1 cellular context compared by ENCODE assay signal in genomic region chr1:212665241-212666115, GRCh38.
A peak's percentile ranks its signal among the peaks of the same experiment; 100 is the strongest.
TF ChIP-seq lines count a peak whose summit lies in the region.

No MANE protein-coding gene starts in this region.

TF ChIP-seq in K562, 482 proteins besides CTCF, POLR2A, EP300 and RAD21 (continued from another document and continues in another):
- TF ChIP-seq, protein P1, sequence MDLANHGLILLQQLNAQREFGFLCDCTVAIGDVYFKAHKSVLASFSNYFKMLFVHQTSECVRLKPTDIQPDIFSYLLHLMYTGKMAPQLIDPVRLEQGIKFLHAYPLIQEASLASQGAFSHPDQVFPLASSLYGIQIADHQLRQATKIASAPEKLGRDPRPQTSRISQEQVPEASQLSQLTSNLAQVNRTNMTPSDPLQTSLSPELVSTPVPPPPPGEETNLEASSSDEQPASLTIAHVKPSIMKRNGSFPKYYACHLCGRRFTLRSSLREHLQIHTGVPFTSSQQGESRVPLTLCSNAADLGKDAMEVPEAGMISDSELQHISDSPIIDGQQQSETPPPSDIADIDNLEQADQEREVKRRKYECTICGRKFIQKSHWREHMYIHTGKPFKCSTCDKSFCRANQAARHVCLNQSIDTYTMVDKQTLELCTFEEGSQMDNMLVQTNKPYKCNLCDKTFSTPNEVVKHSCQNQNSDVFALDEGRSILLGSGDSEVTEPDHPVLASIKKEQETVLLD (IDR thresholded peaks at IDR 0.05) = no peak
- peak; percentile 86 for TF ChIP-seq HLTF (IDR thresholded peaks at IDR 0.05)
- TF ChIP-seq ZSCAN32 (CRISPR knock-in tag; IDR thresholded peaks at IDR 0.05) = no peak
- TF ChIP-seq SRF (CRISPR knock-in tag; IDR thresholded peaks at IDR 0.05) = no peak; a peak in 1 of 4 replicates
- TF ChIP-seq MXD1 (CRISPR knock-in tag; IDR thresholded peaks at IDR 0.05; ENCODE audit: borderline replicate concordance, poor library complexity, severe bottlenecking) = no peak
- no peak for TF ChIP-seq ZNF174 (CRISPR knock-in tag; IDR thresholded peaks at IDR 0.05)
- TF ChIP-seq JUN (IDR thresholded peaks at IDR 0.05; ENCODE audit: borderline replicate concordance, low read depth, low read length) = no peak
- no peak for TF ChIP-seq JUN (CRISPR knock-in tag; IDR thresholded peaks at IDR 0.05; ENCODE audit: borderline replicate concordance)
- TF ChIP-seq CTBP1 (IDR thresholded peaks at IDR 0.05; ENCODE audit: borderline replicate concordance) = peak; percentile 92
- TF ChIP-seq, protein P2, sequence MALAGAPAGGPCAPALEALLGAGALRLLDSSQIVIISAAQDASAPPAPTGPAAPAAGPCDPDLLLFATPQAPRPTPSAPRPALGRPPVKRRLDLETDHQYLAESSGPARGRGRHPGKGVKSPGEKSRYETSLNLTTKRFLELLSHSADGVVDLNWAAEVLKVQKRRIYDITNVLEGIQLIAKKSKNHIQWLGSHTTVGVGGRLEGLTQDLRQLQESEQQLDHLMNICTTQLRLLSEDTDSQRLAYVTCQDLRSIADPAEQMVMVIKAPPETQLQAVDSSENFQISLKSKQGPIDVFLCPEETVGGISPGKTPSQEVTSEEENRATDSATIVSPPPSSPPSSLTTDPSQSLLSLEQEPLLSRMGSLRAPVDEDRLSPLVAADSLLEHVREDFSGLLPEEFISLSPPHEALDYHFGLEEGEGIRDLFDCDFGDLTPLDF (CRISPR knock-in tag; IDR thresholded peaks at IDR 0.05) = peak; percentile 49; the same call in 1 of the 2 replicates
- TF ChIP-seq, protein P3, sequence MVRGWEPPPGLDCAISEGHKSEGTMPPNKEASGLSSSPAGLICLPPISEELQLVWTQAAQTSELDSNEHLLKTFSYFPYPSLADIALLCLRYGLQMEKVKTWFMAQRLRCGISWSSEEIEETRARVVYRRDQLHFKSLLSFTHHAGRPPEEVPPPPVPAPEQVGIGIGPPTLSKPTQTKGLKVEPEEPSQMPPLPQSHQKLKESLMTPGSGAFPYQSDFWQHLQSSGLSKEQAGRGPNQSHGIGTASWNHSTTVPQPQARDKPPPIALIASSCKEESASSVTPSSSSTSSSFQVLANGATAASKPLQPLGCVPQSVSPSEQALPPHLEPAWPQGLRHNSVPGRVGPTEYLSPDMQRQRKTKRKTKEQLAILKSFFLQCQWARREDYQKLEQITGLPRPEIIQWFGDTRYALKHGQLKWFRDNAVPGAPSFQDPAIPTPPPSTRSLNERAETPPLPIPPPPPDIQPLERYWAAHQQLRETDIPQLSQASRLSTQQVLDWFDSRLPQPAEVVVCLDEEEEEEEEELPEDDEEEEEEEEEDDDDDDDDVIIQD (CRISPR knock-in tag; IDR thresholded peaks at IDR 0.05) = no peak
- no peak for TF ChIP-seq TSC22D4 (tag; IDR thresholded peaks at IDR 0.05)
- TF ChIP-seq SMARCB1 (IDR thresholded peaks at IDR 0.05; ENCODE audit: insufficient read length, low read depth) = no peak
- TF ChIP-seq, protein P4, sequence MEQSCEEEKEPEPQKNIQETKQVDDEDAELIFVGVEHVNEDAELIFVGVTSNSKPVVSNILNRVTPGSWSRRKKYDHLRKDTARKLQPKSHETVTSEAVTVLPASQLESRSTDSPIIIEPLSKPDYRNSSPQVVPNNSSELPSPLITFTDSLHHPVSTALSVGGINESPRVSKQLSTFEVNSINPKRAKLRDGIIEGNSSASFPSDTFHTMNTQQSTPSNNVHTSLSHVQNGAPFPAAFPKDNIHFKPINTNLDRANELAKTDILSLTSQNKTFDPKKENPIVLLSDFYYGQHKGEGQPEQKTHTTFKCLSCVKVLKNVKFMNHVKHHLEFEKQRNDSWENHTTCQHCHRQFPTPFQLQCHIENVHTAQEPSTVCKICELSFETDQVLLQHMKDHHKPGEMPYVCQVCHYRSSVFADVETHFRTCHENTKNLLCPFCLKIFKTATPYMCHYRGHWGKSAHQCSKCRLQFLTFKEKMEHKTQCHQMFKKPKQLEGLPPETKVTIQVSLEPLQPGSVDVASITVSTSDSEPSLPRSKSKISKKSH (CRISPR knock-in tag; IDR thresholded peaks at IDR 0.05) = no peak
- TF ChIP-seq E2F4 (CRISPR knock-in tag; IDR thresholded peaks at IDR 0.05; ENCODE audit: low read depth) = 0 out of 2 replicates have a peak, but pooled peaks have one; percentile 12
- no peak for TF ChIP-seq KAT7 (CRISPR knock-in tag; IDR thresholded peaks at IDR 0.05; ENCODE audit: borderline replicate concordance)
- peak; percentile 86; the same call in 1 of the 2 replicates for TF ChIP-seq TARDBP (IDR thresholded peaks at IDR 0.05)
- TF ChIP-seq SIN3A (IDR thresholded peaks at IDR 0.05; ENCODE audit: borderline replicate concordance in 2 of 2, control insufficient read depth in 1 of 2, low read depth in 2 of 2, low read length in 2 of 2) = no peak
- TF ChIP-seq ZNF280A (IDR thresholded peaks at IDR 0.05; ENCODE audit: low read depth, partially characterized antibody) = no peak
- TF ChIP-seq IRF9 (tag; IDR thresholded peaks at IDR 0.05) = no peak
- no peak for TF ChIP-seq FOXJ3 (CRISPR knock-in tag; IDR thresholded peaks at IDR 0.05)
- no peak for TF ChIP-seq CHAMP1 (IDR thresholded peaks at IDR 0.05)
- TF ChIP-seq ZNF778 (CRISPR knock-in tag; IDR thresholded peaks at IDR 0.05) = no peak
- no peak for TF ChIP-seq MCM3 (IDR thresholded peaks at IDR 0.05)
- TF ChIP-seq ZNF764 (CRISPR knock-in tag; IDR thresholded peaks at IDR 0.05; ENCODE audit: low read depth) = no peak
- TF ChIP-seq ELF2 (CRISPR knock-in tag; IDR thresholded peaks at IDR 0.05) = no peak
- TF ChIP-seq NRF1 (conservative IDR thresholded peaks at IDR 0.05 in 1 of 2, IDR thresholded peaks at IDR 0.05 in 1 of 2) = peak; percentile 40 to 41; a peak in 3 of 4 replicates
- 0 out of 2 replicates have a peak, but pooled peaks have one; percentile 5 for TF ChIP-seq TAL1 (IDR thresholded peaks at IDR 0.05)
- no peak for TF ChIP-seq XRCC3 (IDR thresholded peaks at IDR 0.05)
- TF ChIP-seq, protein P5, sequence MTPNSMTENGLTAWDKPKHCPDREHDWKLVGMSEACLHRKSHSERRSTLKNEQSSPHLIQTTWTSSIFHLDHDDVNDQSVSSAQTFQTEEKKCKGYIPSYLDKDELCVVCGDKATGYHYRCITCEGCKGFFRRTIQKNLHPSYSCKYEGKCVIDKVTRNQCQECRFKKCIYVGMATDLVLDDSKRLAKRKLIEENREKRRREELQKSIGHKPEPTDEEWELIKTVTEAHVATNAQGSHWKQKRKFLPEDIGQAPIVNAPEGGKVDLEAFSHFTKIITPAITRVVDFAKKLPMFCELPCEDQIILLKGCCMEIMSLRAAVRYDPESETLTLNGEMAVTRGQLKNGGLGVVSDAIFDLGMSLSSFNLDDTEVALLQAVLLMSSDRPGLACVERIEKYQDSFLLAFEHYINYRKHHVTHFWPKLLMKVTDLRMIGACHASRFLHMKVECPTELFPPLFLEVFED (CRISPR knock-in tag; conservative IDR thresholded peaks at IDR 0.05) = peak; percentile 65; the same call in 1 of the 2 replicates
- no peak for TF ChIP-seq RERE (CRISPR knock-in tag; IDR thresholded peaks at IDR 0.05; ENCODE audit: borderline replicate concordance)
- TF ChIP-seq ZNF644 (tag; IDR thresholded peaks at IDR 0.05; ENCODE audit: low read depth) = no peak
- no peak for TF ChIP-seq ARNT (IDR thresholded peaks at IDR 0.05)
- TF ChIP-seq, protein P6, sequence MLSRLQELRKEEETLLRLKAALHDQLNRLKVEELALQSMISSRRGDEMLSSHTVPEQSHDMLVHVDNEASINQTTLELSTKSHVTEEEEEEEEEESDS (CRISPR knock-in tag; IDR thresholded peaks at IDR 0.05) = no peak
- TF ChIP-seq KLF6 (CRISPR knock-in tag; IDR thresholded peaks at IDR 0.05; ENCODE audit: borderline replicate concordance) = 0 out of 2 replicates have a peak, but pooled peaks have one; percentile 9
- TF ChIP-seq KDM5B (IDR thresholded peaks at IDR 0.05; ENCODE audit: insufficient replicate concordance, low read depth, low read length) = no peak
- TF ChIP-seq PHB (CRISPR knock-in tag; IDR thresholded peaks at IDR 0.05) = no peak
- TF ChIP-seq ZNF311 (CRISPR knock-in tag; IDR thresholded peaks at IDR 0.05) = no peak
- no peak for TF ChIP-seq KDM1A (IDR thresholded peaks at IDR 0.05)
- no peak; the same call in 1 of the 2 replicates for TF ChIP-seq MYC (IDR thresholded peaks at IDR 0.05; ENCODE audit: low read depth, low read length)
- peak; percentile 36; the same call in 1 of the 2 replicates for TF ChIP-seq MYC (CRISPR knock-in tag; IDR thresholded peaks at IDR 0.05; ENCODE audit: borderline replicate concordance, low read depth)
